In the genomic region with DNA sequence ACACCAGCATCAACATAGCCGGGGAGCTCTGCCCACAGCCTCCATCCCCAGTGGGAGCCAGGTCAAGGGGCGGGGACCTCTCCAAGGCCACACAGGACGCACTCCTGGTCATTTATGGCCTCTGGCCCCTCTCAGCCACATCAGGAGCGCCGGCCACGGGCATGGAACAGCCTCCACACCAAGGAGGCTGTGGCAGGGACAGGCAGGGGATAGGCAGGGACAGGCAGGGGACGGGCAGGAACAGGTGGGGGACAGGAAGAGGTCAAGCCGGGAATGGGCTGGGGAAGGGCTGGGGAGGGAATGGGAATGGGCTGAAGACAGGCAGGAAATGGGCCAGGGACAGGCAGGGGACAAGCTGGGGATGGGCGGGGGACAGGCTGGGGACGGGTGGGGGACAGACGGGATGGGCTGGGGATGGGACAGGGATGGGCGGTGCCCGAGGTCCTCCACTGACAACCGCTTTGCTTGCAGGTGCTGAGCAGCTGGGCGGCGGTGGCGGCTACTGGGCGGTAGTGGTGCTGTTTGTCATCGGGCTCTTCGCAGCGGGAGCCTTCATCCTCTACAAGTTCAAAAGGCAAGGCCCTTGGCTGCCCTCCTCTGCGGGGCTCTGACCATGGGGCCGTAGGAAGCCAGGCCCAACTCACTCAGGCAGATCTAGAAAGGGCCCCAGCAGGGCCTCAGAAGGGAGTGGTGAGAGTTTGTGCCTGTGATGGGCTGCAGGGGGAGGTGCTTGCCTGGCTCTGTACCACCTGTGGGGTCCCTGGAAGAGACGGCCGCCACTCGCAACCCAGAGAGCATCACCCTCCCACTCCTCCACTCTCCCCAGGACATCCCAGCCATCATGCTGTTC, we compare ENCODE assay signal across 17 cellular contexts.
DNase-seq lines count a peak whose midpoint lies in the region; ATAC-seq and TF ChIP-seq lines count a peak whose summit lies in the region.
"Had no signal": no experiment of that assay in that cellular context is flagged by ENCODE, and none has a peak within 500 bp of the region (broad histone marks: within the 10 kb centered on the region; RNA-seq: fewer than 3 reads in every experiment).

No MANE protein-coding gene starts in this region.

- H3K27me3 ChIP-seq in Panc1 (ENCODE audit: control insufficient read depth, insufficient read depth, low read length) (no peaks in the 10 kb centered on the region), lower lobe of right lung (ENCODE audit: low read depth) (no peaks in the 10 kb centered on the region), mammary epithelial cell (ENCODE audit: insufficient read depth, low read length) (no peaks in the 10 kb centered on the region)

- dilution Hi-C loops in mammary epithelial cell (cut with HindIII; ENCODE audit: low sequenced_read_pairs), result loop anchor here (10.0 kb wide), 2 partner anchors 139 to 449 kb away; no protein-coding TSS in a partner anchor

- in situ Hi-C loops in Panc1 (cut with HindIII; ENCODE audit: low pct_unique_long_range_greater_than_20kb, low sequenced_read_pairs) (no loop called here), mammary epithelial cell (cut with MboI; ENCODE audit: low sequenced_read_pairs in 2 of 2) (no loop called here)

- WGBS in mammary epithelial cell (ENCODE audit: low coverage, missing lambda C conversion rate), result 87% methylated on average over 10 of the region's 26 CpGs

- BruUV-seq in Panc1 (replicated peaks; lab: Mats Ljungman, UMichigan), result no TSS peak
- no TSS peak for BruUV-seq in mammary epithelial cell (replicated peaks; lab: Mats Ljungman, UMichigan)

- H4K20me1 ChIP-seq in mammary epithelial cell (ENCODE audit: insufficient read depth, low read length), result no peaks in the 10 kb centered on the region

- H3K27ac ChIP-seq in Panc1 (ENCODE audit: low read length), result no peak overlapping the region
- no peak overlapping the region for H3K27ac ChIP-seq in lower lobe of right lung
- no peak overlapping the region for H3K27ac ChIP-seq in mammary epithelial cell (ENCODE audit: insufficient read depth, low read depth, low read length)
- H3K27ac ChIP-seq: C4-2B had no signal

- no peaks in the 10 kb centered on the region for H3K79me2 ChIP-seq in mammary epithelial cell (ENCODE audit: insufficient read depth, low read length)

- ATAC-seq in Right ventricle myocardium superior (ENCODE audit: poor library complexity), result no peak
- ATAC-seq in left cardiac atrium, result no peak
- 0 out of 2 replicates have a peak, but pooled peaks have one; percentile 6 for ATAC-seq in Panc1
- no peak for ATAC-seq in lower lobe of right lung
- ATAC-seq: HCT116, HepG2 had no signal

- CTCF ChIA-PET in Panc1 (lab: Charles Lee) (no interaction called here), mammary epithelial cell (lab: Charles Lee; ENCODE audit: low non-redundant PET) (no interaction called here)

- no peak overlapping the region for H2AFZ ChIP-seq in mammary epithelial cell (ENCODE audit: low read depth, low read length)

- DNase-seq in Right ventricle myocardium superior, result peak; percentile 25
- DNase-seq in left cardiac atrium, result no peak
- DNase-seq in COLO668 (lab: John Stamatoyannopoulos, UW; ENCODE audit: unreplicated experiment), result peak; percentile 5
- no peak for DNase-seq in Panc1 (ENCODE audit: low read depth, low spot score)
- peak; percentile 42 for DNase-seq in lower lobe of right lung
- DNase-seq in C1 segment of cervical spinal cord (lab: John Stamatoyannopoulos, UW), result no peak
- DNase-seq in DMS153 treated with DMSO at 0.1 percent for 48 hours (lab: John Stamatoyannopoulos, UW; ENCODE audit: unreplicated experiment), result no peak
- DNase-seq in mammary epithelial cell, result no peak
- DNase-seq: CD4-positive, alpha-beta T cell; DMS153; DMS79 treated with DMSO at 0.1 percent for 48 hours; GF-D8; GOT3; H7 had no signal

- H3K9me3 ChIP-seq in Panc1 (ENCODE audit: control insufficient read depth, insufficient read depth, low read depth, low read length) (no peaks in the 10 kb centered on the region), lower lobe of right lung (no peaks in the 10 kb centered on the region), mammary epithelial cell (replicated peaks; ENCODE audit: insufficient read depth, low read length) (no peaks in the 10 kb centered on the region)

- no peak overlapping the region for H3K4me3 ChIP-seq in Panc1 (ENCODE audit: low read depth in 2 of 2, low read length in 2 of 2)
- no peak overlapping the region for H3K4me3 ChIP-seq in lower lobe of right lung
- no peak overlapping the region for H3K4me3 ChIP-seq in mammary epithelial cell (replicated peaks in 1 of 3; ENCODE audit: insufficient read depth in 1 of 3, low read depth in 2 of 3, low read length in 3 of 3)

- H3K36me3 ChIP-seq in Panc1 (ENCODE audit: control insufficient read depth, insufficient read depth, low read length), result no peaks in the 10 kb centered on the region
- no peaks in the 10 kb centered on the region for H3K36me3 ChIP-seq in lower lobe of right lung
- H3K36me3 ChIP-seq in mammary epithelial cell (ENCODE audit: insufficient read depth, low read length), result no peaks in the 10 kb centered on the region

- TF ChIP-seq CTCF in Panc1 (IDR thresholded peaks at IDR 0.05), result no peak
- no peak for TF ChIP-seq CTCF in lower lobe of right lung (IDR thresholded peaks at IDR 0.05)
- no peak for TF ChIP-seq CTCF in mammary epithelial cell (conservative IDR thresholded peaks at IDR 0.05 in 1 of 2, IDR thresholded peaks at IDR 0.05 in 1 of 2; ENCODE audit: extremely low read depth in 1 of 2, insufficient read depth in 1 of 2, low read depth in 1 of 2, low read length in 2 of 2)

- POLR2A ChIA-PET in Panc1 (lab: Charles Lee), result no interaction called here

- H3K9ac ChIP-seq in mammary epithelial cell (ENCODE audit: insufficient read depth, low read length), result no peak overlapping the region

- H3K4me1 ChIP-seq in Panc1 (ENCODE audit: control insufficient read depth, insufficient read depth, low read length) (no peaks in the 10 kb centered on the region), lower lobe of right lung (no peaks in the 10 kb centered on the region), mammary epithelial cell (ENCODE audit: insufficient read depth, low read length) (no peaks in the 10 kb centered on the region)

- H3K4me2 ChIP-seq in mammary epithelial cell (ENCODE audit: insufficient read depth, low read depth, low read length), result no peak overlapping the region

- intact Hi-C loops in Right ventricle myocardium superior (cut with DNase I), result no loop called here
- intact Hi-C loops in left cardiac atrium (cut with DNase I), result no loop called here
- intact Hi-C loops in Panc1 (cut with micrococcal nuclease; ENCODE audit: unreplicated experiment), result no loop called here
- intact Hi-C loops in lower lobe of right lung (cut with DNase I), result no loop called here
- intact Hi-C loops in mammary epithelial cell (cut with micrococcal nuclease), result no loop called here

Comparison
In these comparisons a context has a peak if more than half of its experiments do, and no peak if none do; other contexts are left out.
1. DNase-seq: peak in Right ventricle myocardium superior (single experiment), COLO668 (single experiment) and lower lobe of right lung (single experiment); none in left cardiac atrium (single experiment), Panc1 (single experiment), C1 segment of cervical spinal cord (0 of 14), DMS153 treated with DMSO at 0.1 percent for 48 hours (single experiment) and mammary epithelial cell (single experiment).